1 cellular context compared by ENCODE assay signal in genomic region chr1:1906185-1907097, GRCh38.
TF ChIP-seq lines count a peak whose summit lies in the region.

No MANE protein-coding gene starts in this region.

TF ChIP-seq in HepG2, 621 proteins besides CTCF, POLR2A, EP300 and RAD21 (continued from another document and continues in another):
- TF ChIP-seq ZNF513 (CRISPR knock-in tag; conservative IDR thresholded peaks at IDR 0.05) (no peak), AKAP8 (CRISPR knock-in tag; IDR thresholded peaks at IDR 0.05) (no peak), ZNF232 (CRISPR knock-in tag; IDR thresholded peaks at IDR 0.05; ENCODE audit: borderline replicate concordance) (no peak), HNF4A (CRISPR knock-in tag; IDR thresholded peaks at IDR 0.05) (0 out of 2 replicates have a peak, but pooled peaks have one; percentile 11), MAFF (IDR thresholded peaks at IDR 0.05; ENCODE audit: low read depth, low read length) (no peak), AFF4 (CRISPR knock-in tag; IDR thresholded peaks at IDR 0.05) (no peak), ARNTL (CRISPR knock-in tag; IDR thresholded peaks at IDR 0.05) (no peak), ZIK1 (CRISPR knock-in tag; IDR thresholded peaks at IDR 0.05; ENCODE audit: borderline replicate concordance, low read depth) (no peak), KDM3A (CRISPR knock-in tag; IDR thresholded peaks at IDR 0.05; ENCODE audit: low read depth) (peak; percentile 67; the same call in 1 of the 2 replicates), ZNF263 (CRISPR knock-in tag; IDR thresholded peaks at IDR 0.05) (no peak), ZNF3 (CRISPR knock-in tag; IDR thresholded peaks at IDR 0.05) (no peak), LRRFIP1 (CRISPR knock-in tag; conservative IDR thresholded peaks at IDR 0.05) (no peak), ZNF580 (CRISPR knock-in tag; IDR thresholded peaks at IDR 0.05; ENCODE audit: borderline replicate concordance, low read depth) (peak; percentile 67; the same call in 1 of the 2 replicates), MTF2 (CRISPR knock-in tag; IDR thresholded peaks at IDR 0.05; ENCODE audit: borderline replicate concordance) (no peak), ZNF644 (CRISPR knock-in tag; IDR thresholded peaks at IDR 0.05; ENCODE audit: low read depth) (0 out of 2 replicates have a peak, but pooled peaks have one; percentile 14), ARID5B (CRISPR knock-in tag; IDR thresholded peaks at IDR 0.05) (peak; percentile 52), ZZZ3 (CRISPR knock-in tag; IDR thresholded peaks at IDR 0.05; ENCODE audit: borderline replicate concordance) (no peak), SRF (IDR thresholded peaks at IDR 0.05; ENCODE audit: low read depth, low read length) (no peak), SP4 (CRISPR knock-in tag; IDR thresholded peaks at IDR 0.05) (peak; percentile 61), ZNF687 (CRISPR knock-in tag; IDR thresholded peaks at IDR 0.05) (peak; percentile 77), RELA (CRISPR knock-in tag; IDR thresholded peaks at IDR 0.05) (no peak), GABPB1 (CRISPR knock-in tag; IDR thresholded peaks at IDR 0.05) (peak; percentile 50; the same call in 1 of the 2 replicates), JUND (CRISPR knock-in tag; IDR thresholded peaks at IDR 0.05) (no peak), ZNF614 (CRISPR knock-in tag; IDR thresholded peaks at IDR 0.05; ENCODE audit: borderline replicate concordance) (peak; percentile 85), ZNF230 (CRISPR knock-in tag; IDR thresholded peaks at IDR 0.05) (no peak), POLR2AphosphoS2 (IDR thresholded peaks at IDR 0.05; ENCODE audit: low read depth, low read length) (no peak), NCOR1 (IDR thresholded peaks at IDR 0.05; ENCODE audit: borderline replicate concordance, low read length) (no peak), ZSCAN21 (CRISPR knock-in tag; IDR thresholded peaks at IDR 0.05; ENCODE audit: borderline replicate concordance) (peak; percentile 85; the same call in 1 of the 2 replicates), TFE3 (CRISPR knock-in tag; IDR thresholded peaks at IDR 0.05) (0 out of 2 replicates have a peak, but pooled peaks have one; percentile 24), CBX2 (IDR thresholded peaks at IDR 0.05; ENCODE audit: low read depth, low read length) (no peak), CBX2 (CRISPR knock-in tag; IDR thresholded peaks at IDR 0.05; ENCODE audit: low read depth) (no peak), HOXA3 (CRISPR knock-in tag; IDR thresholded peaks at IDR 0.05) (peak; percentile 58; the same call in 1 of the 2 replicates), ZNF770 (CRISPR knock-in tag; IDR thresholded peaks at IDR 0.05) (peak; percentile 41; the same call in 1 of the 2 replicates), CBX1 (IDR thresholded peaks at IDR 0.05; ENCODE audit: low read depth) (peak; percentile 51), ATM (IDR thresholded peaks at IDR 0.05; ENCODE audit: borderline replicate concordance) (no peak), DMAP1 (CRISPR knock-in tag; IDR thresholded peaks at IDR 0.05) (no peak), ARID2 (CRISPR knock-in tag; IDR thresholded peaks at IDR 0.05; ENCODE audit: borderline replicate concordance) (no peak), REXO4 (CRISPR knock-in tag; IDR thresholded peaks at IDR 0.05; ENCODE audit: borderline replicate concordance) (no peak), ISL2 (CRISPR knock-in tag; IDR thresholded peaks at IDR 0.05) (no peak), ZNF274 (CRISPR knock-in tag; IDR thresholded peaks at IDR 0.05) (no peak), MIER3 (CRISPR knock-in tag; IDR thresholded peaks at IDR 0.05; ENCODE audit: borderline replicate concordance) (peak; percentile 88; the same call in 1 of the 2 replicates), ZNF577 (CRISPR knock-in tag; IDR thresholded peaks at IDR 0.05; ENCODE audit: borderline replicate concordance, low read depth) (no peak), LCORL (IDR thresholded peaks at IDR 0.05) (no peak), LCORL (CRISPR knock-in tag; IDR thresholded peaks at IDR 0.05) (peak; percentile 85), MAZ (IDR thresholded peaks at IDR 0.05; ENCODE audit: borderline replicate concordance, low read depth, low read length) (0 out of 2 replicates have a peak, but pooled peaks have one; percentile 43), MAZ (CRISPR knock-in tag; IDR thresholded peaks at IDR 0.05; ENCODE audit: low read depth) (no peak)
